9 cellular contexts compared by ENCODE assay signal in genomic region chr16:83925957-83926725, GRCh38. TPM values are rescaled to one million over a fixed set of nuclear protein-coding genes. Genes with fewer than 3 reads are reported as not detected.
DNase-seq lines count a peak whose midpoint lies in the region; ATAC-seq and TF ChIP-seq lines count a peak whose summit lies in the region.
"Had no signal": no experiment of that assay in that cellular context is flagged by ENCODE, and none has a peak within 500 bp of the region (broad histone marks: within the 10 kb centered on the region; RNA-seq: fewer than 3 reads in every experiment).

No MANE protein-coding gene starts in this region.

- peaks cover 15% of the 10 kb centered on the region for H3K4me1 Mint-ChIP-seq in endodermal cell

- TF ChIP-seq CTCF in endodermal cell (conservative IDR thresholded peaks at IDR 0.05) = no peak

- peaks cover 39% of the 10 kb centered on the region for H3K36me3 Mint-ChIP-seq in endodermal cell (ENCODE audit: low read depth)

- WGBS in endodermal cell (ENCODE audit: insufficient coverage in 1 of 2, insufficient read length in 1 of 2), 2 experiments = 72 to 77% methylated on average over 26 to 27 of the region's 27 CpGs

- H3K4me3 ChIP-seq in endodermal cell (ENCODE audit: low read length) = no peak overlapping the region
- peak overlapping the region in 2 of 3 donors; percentile 13 to 14 for H3K4me3 ChIP-seq in skeletal muscle tissue (ENCODE audit: low read length in 3 of 3)

- peaks cover 5% of the 10 kb centered on the region for H3K36me3 ChIP-seq in endodermal cell (ENCODE audit: control insufficient read depth, insufficient read depth, low read length)
- H3K36me3 ChIP-seq in skeletal muscle tissue (ENCODE audit: control insufficient read depth in 3 of 3, insufficient read depth in 3 of 3, low read length in 3 of 3) = peaks cover 6 to 8% (median 7%) of the 10 kb centered on the region in 3 donors

- no peak overlapping the region for H3K27ac ChIP-seq in endodermal cell (ENCODE audit: low read depth, low read length)
- no peak overlapping the region for H3K27ac ChIP-seq in skeletal muscle tissue (ENCODE audit: low read depth, low read length)

- DNase-seq in endodermal cell = no peak
- DNase-seq: NCI-H1048 had no signal

- no peaks in the 10 kb centered on the region for H3K9me3 Mint-ChIP-seq in endodermal cell
- H3K9me3 Mint-ChIP-seq: activated naive CD4-positive, alpha-beta T cell treated with anti-CD3 and anti-CD28 coated beads for 36 hours; T-helper 1 cell treated with Interleukin-12 subunit alpha and Interleukin-12 subunit beta and Interleukin-4 antibody, amounts not matched to agents 30 μg/mL and 1 μg/mL, for 36 hours had no signal

- H3K9me3 ChIP-seq in endodermal cell (ENCODE audit: control insufficient read depth, low read length) = no peaks in the 10 kb centered on the region
- H3K9me3 ChIP-seq in skeletal muscle tissue (ENCODE audit: control insufficient read depth in 3 of 3, low read length in 3 of 3) = no peaks in the 10 kb centered on the region

- H3K4me1 ChIP-seq in endodermal cell (ENCODE audit: control insufficient read depth, insufficient read depth, low read length) = no peaks in the 10 kb centered on the region
- peaks cover 9 to 11% (median 10%) of the 10 kb centered on the region in 3 donors for H3K4me1 ChIP-seq in skeletal muscle tissue (ENCODE audit: control insufficient read depth in 3 of 3, insufficient read depth in 3 of 3, low read length in 3 of 3)

- no peak overlapping the region for H3K9ac ChIP-seq in endodermal cell (ENCODE audit: extremely low read depth, low read length, poor library complexity, severe bottlenecking)
- H3K9ac ChIP-seq in skeletal muscle tissue (ENCODE audit: low read depth in 1 of 3, low read length in 3 of 3) = peak overlapping the region in 1 of 3 donors; percentile 16

- no peaks in the 10 kb centered on the region for H3K27me3 Mint-ChIP-seq in endodermal cell (ENCODE audit: insufficient read depth)

- ATAC-seq in HG02981 (IDR thresholded peaks at IDR 0.05; ENCODE audit: unreplicated experiment) (peak; percentile 11), GM21367 (IDR thresholded peaks at IDR 0.05; ENCODE audit: unreplicated experiment) (no peak)
- ATAC-seq in activated CD4-positive, CD25-positive, alpha-beta regulatory T cell treated with anti-CD3 and anti-CD28 coated beads, Interleukin-2, amount 50 U/mL, for 24 hours = no peak

- peak overlapping the region; percentile 47 for H3K4me3 Mint-ChIP-seq in endodermal cell
- H3K4me3 Mint-ChIP-seq: activated naive CD4-positive, alpha-beta T cell treated with anti-CD3 and anti-CD28 coated beads for 36 hours; T-helper 1 cell treated with Interleukin-12 subunit alpha and Interleukin-12 subunit beta and Interleukin-4 antibody, amounts not matched to agents 30 μg/mL and 1 μg/mL, for 36 hours had no signal

- peak overlapping the region; percentile 98 for H3K27ac Mint-ChIP-seq in endodermal cell
- H3K27ac Mint-ChIP-seq: activated naive CD4-positive, alpha-beta T cell treated with anti-CD3 and anti-CD28 coated beads for 36 hours; T-helper 1 cell treated with Interleukin-12 subunit alpha and Interleukin-12 subunit beta and Interleukin-4 antibody, amounts not matched to agents 30 μg/mL and 1 μg/mL, for 36 hours had no signal

- H3K27me3 ChIP-seq in endodermal cell (ENCODE audit: control insufficient read depth, insufficient read depth, low read length, poor library complexity, severe bottlenecking) = no peaks in the 10 kb centered on the region
- no peaks in the 10 kb centered on the region for H3K27me3 ChIP-seq in skeletal muscle tissue (ENCODE audit: control insufficient read depth in 3 of 3, insufficient read depth in 3 of 3, low read length in 3 of 3)

RNA-seq across cellular contexts. Expression of gene OSGIN1, which starts 26.9 kb away (rescaled TPM):
- total RNA-seq in endodermal cell (1 to 10 TPM; 1.6 to 2.7 TPM), skeletal muscle tissue (0.52 TPM)
- 1.0 TPM for polyA plus RNA-seq in endodermal cell (2013, experiment 1 of 2)
- 0.70 TPM for polyA plus RNA-seq in endodermal cell (2013, experiment 2 of 2)

RNA-seq across cellular contexts. Expression of gene MLYCD, which starts 27.2 kb away (rescaled TPM):
- total RNA-seq in endodermal cell (10 to 100 TPM; 11.1 to 19.0 TPM), skeletal muscle tissue (3.1 TPM)
- 3.6 TPM for polyA plus RNA-seq in endodermal cell (2013, experiment 1 of 2)
- 3.4 TPM for polyA plus RNA-seq in endodermal cell (2013, experiment 2 of 2)

RNA-seq across cellular contexts. Expression of gene NECAB2, which starts 41.9 kb away (rescaled TPM):
- total RNA-seq in endodermal cell (1 to 10 TPM; 2.7 to 3.3 TPM), skeletal muscle tissue (not detected)
- 34.1 TPM for polyA plus RNA-seq in endodermal cell (2013, experiment 1 of 2)
- polyA plus RNA-seq in endodermal cell (2013, experiment 2 of 2) = 29.4 TPM
- total RNA-seq: activated naive CD4-positive, alpha-beta T cell treated with anti-CD3 and anti-CD28 coated beads for 36 hours had no signal
- polyA plus RNA-seq: esophagus had no signal
